1 cellular context compared by ENCODE assay signal in the genomic region with DNA sequence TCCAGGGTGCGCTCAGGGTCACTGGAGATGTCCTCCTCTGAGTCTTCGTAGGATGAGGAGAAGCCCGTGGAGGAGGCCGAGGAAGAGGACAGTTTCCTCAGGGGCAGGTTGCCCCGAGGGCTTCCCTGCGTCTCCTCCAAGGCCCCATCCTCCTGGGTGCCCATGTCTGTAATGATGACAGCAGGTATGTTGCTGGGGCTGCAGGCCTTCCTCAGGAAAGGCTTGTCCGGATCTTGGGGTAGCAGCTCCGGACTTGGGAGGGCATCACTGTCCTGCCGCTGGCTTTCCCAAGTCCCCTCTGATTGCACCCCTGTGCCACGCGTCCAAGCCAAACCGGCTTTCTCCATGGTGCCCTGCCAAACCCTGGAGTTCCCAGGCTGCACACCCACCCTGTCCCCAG.
TF ChIP-seq lines count a peak whose summit lies in the region.

No MANE protein-coding gene starts in this region.

TF ChIP-seq in GM23338, 12 proteins besides CTCF, POLR2A, EP300 and RAD21 (continued from another document):
- TF ChIP-seq, protein P1, sequence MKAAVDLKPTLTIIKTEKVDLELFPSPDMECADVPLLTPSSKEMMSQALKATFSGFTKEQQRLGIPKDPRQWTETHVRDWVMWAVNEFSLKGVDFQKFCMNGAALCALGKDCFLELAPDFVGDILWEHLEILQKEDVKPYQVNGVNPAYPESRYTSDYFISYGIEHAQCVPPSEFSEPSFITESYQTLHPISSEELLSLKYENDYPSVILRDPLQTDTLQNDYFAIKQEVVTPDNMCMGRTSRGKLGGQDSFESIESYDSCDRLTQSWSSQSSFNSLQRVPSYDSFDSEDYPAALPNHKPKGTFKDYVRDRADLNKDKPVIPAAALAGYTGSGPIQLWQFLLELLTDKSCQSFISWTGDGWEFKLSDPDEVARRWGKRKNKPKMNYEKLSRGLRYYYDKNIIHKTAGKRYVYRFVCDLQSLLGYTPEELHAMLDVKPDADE (IDR thresholded peaks at IDR 0.05): no peak
- TF ChIP-seq ZNF114 (CRISPR knock-in tag; IDR thresholded peaks at IDR 0.05) (no peak), NANOG (IDR thresholded peaks at IDR 0.05; ENCODE audit: borderline replicate concordance) (no peak)
- TF ChIP-seq, protein P2, sequence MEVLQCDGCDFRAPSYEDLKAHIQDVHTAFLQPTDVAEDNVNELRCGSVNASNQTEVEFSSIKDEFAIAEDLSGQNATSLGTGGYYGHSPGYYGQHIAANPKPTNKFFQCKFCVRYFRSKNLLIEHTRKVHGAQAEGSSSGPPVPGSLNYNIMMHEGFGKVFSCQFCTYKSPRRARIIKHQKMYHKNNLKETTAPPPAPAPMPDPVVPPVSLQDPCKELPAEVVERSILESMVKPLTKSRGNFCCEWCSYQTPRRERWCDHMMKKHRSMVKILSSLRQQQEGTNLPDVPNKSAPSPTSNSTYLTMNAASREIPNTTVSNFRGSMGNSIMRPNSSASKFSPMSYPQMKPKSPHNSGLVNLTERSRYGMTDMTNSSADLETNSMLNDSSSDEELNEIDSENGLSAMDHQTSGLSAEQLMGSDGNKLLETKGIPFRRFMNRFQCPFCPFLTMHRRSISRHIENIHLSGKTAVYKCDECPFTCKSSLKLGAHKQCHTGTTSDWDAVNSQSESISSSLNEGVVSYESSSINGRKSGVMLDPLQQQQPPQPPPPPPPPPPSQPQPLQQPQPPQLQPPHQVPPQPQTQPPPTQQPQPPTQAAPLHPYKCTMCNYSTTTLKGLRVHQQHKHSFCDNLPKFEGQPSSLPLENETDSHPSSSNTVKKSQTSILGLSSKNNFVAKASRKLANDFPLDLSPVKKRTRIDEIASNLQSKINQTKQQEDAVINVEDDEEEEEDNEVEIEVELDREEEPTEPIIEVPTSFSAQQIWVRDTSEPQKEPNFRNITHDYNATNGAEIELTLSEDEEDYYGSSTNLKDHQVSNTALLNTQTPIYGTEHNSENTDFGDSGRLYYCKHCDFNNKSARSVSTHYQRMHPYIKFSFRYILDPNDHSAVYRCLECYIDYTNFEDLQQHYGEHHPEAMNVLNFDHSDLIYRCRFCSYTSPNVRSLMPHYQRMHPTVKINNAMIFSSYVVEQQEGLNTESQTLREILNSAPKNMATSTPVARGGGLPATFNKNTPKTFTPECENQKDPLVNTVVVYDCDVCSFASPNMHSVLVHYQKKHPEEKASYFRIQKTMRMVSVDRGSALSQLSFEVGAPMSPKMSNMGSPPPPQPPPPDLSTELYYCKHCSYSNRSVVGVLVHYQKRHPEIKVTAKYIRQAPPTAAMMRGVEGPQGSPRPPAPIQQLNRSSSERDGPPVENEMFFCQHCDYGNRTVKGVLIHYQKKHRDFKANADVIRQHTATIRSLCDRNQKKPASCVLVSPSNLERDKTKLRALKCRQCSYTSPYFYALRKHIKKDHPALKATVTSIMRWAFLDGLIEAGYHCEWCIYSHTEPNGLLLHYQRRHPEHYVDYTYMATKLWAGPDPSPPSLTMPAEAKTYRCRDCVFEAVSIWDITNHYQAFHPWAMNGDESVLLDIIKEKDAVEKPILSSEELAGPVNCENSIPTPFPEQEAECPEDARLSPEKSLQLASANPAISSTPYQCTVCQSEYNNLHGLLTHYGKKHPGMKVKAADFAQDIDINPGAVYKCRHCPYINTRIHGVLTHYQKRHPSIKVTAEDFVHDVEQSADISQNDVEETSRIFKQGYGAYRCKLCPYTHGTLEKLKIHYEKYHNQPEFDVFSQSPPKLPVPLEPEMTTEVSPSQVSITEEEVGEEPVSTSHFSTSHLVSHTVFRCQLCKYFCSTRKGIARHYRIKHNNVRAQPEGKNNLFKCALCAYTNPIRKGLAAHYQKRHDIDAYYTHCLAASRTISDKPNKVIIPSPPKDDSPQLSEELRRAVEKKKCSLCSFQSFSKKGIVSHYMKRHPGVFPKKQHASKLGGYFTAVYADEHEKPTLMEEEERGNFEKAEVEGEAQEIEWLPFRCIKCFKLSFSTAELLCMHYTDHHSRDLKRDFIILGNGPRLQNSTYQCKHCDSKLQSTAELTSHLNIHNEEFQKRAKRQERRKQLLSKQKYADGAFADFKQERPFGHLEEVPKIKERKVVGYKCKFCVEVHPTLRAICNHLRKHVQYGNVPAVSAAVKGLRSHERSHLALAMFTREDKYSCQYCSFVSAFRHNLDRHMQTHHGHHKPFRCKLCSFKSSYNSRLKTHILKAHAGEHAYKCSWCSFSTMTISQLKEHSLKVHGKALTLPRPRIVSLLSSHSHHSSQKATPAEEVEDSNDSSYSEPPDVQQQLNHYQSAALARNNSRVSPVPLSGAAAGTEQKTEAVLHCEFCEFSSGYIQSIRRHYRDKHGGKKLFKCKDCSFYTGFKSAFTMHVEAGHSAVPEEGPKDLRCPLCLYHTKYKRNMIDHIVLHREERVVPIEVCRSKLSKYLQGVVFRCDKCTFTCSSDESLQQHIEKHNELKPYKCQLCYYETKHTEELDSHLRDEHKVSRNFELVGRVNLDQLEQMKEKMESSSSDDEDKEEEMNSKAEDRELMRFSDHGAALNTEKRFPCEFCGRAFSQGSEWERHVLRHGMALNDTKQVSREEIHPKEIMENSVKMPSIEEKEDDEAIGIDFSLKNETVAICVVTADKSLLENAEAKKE (CRISPR knock-in tag; IDR thresholded peaks at IDR 0.05): no peak
